In the genomic region with DNA sequence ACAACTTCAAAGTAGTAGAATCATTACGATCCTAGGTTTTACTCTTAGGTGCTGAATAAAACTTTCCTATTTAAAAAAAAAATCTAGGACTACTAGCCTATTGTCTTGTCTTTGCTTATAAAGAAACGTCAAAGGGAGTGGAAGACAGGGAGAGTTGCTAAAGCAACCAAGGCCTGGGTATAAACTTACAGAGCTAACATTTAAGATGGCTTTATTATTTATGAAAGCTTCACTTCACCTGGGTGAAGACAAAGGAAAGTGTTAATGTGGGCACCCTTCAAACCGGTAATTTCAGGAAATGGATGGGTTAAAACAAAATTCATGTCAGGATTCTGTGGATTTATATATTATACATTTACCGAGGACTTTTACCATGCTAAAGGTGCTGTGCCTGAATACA, we compare ENCODE assay signal across 12 cellular contexts. TPM values are rescaled to one million over a fixed set of nuclear protein-coding genes. Genes with fewer than 3 reads are reported as not detected.
A peak's percentile ranks its signal among the peaks of the same experiment; 100 is the strongest.
DNase-seq lines count a peak whose midpoint lies in the region; ATAC-seq and TF ChIP-seq lines count a peak whose summit lies in the region.
"Had no signal": no experiment of that assay in that cellular context is flagged by ENCODE, and none has a peak within 500 bp of the region (broad histone marks: within the 10 kb centered on the region; RNA-seq: fewer than 3 reads in every experiment).

No MANE protein-coding gene starts in this region.

- peak overlapping the region; percentile 88 for H3K27ac ChIP-seq in ACC112 (ENCODE audit: low read depth, low read length)
- H3K27ac ChIP-seq in HUES48 (ENCODE audit: low read depth, low read length) = peak overlapping the region; percentile 71
- no peak overlapping the region for H3K27ac ChIP-seq in mesenchymal stem cell (ENCODE audit: low read length, poor library complexity, severe bottlenecking)

- H3K9me3 Mint-ChIP-seq in activated naive CD4-positive, alpha-beta T cell treated with anti-CD3 and anti-CD28 coated beads, Interleukin-2, amount 50 U/mL, for 72 hours = no peaks in the 10 kb centered on the region
- H3K9me3 Mint-ChIP-seq: CD4-positive, alpha-beta memory T cell had no signal

- H3K9me3 ChIP-seq in HUES48 (ENCODE audit: control insufficient read depth, insufficient read depth, low read length) (no peaks in the 10 kb centered on the region), mesenchymal stem cell (ENCODE audit: control insufficient read depth, low read length) (no peaks in the 10 kb centered on the region)

- H3K36me3 ChIP-seq in ACC112 (ENCODE audit: insufficient read depth, low read length) (no peaks in the 10 kb centered on the region), HUES48 (ENCODE audit: control insufficient read depth, insufficient read depth, low read length) (no peaks in the 10 kb centered on the region), mesenchymal stem cell (ENCODE audit: control insufficient read depth in 1 of 2, insufficient read depth in 2 of 2, low read depth in 1 of 2, low read length in 2 of 2) (peaks cover 0 to 3% of the 10 kb centered on the region in 2 experiments)

- H3K27ac Mint-ChIP-seq in activated naive CD4-positive, alpha-beta T cell treated with anti-CD3 and anti-CD28 coated beads, Interleukin-2, amount 50 U/mL, for 72 hours = no peak overlapping the region
- H3K27ac Mint-ChIP-seq: activated CD8-positive, alpha-beta T cell treated with anti-CD3 and anti-CD28 coated beads, Interleukin-2, amount 10 ng/mL, durations not matched to agents 7 days and 5 days had no signal

- no peak overlapping the region for H3K14ac ChIP-seq in mesenchymal stem cell (ENCODE audit: low read length in 2 of 2)

- WGBS in mesenchymal stem cell = 51% methylated on average over 3 of the region's 4 CpGs

- no peak for TF ChIP-seq CTCF in astrocyte of the spinal cord (IDR thresholded peaks at IDR 0.05; ENCODE audit: low read depth, low read length)

- no peak for ATAC-seq in activated naive CD4-positive, alpha-beta T cell treated with anti-CD3 and anti-CD28 coated beads, Interleukin-2, amount 50 U/mL, for 72 hours
- no peak for ATAC-seq in GM21825 (IDR thresholded peaks at IDR 0.05; ENCODE audit: unreplicated experiment)
- no peak for ATAC-seq in esophagus mucosa
- ATAC-seq: activated CD8-positive, alpha-beta T cell treated with anti-CD3 and anti-CD28 coated beads, Interleukin-2, amount 10 ng/mL, durations not matched to agents 7 days and 5 days had no signal

- H3K27me3 ChIP-seq in ACC112 (ENCODE audit: insufficient read depth, low read length) = no peaks in the 10 kb centered on the region
- peaks cover 6% of the 10 kb centered on the region for H3K27me3 ChIP-seq in HUES48 (ENCODE audit: control insufficient read depth, insufficient read depth, low read length)
- H3K27me3 ChIP-seq in mesenchymal stem cell (ENCODE audit: control insufficient read depth in 1 of 2, insufficient read depth in 1 of 2, low read length in 2 of 2) = no peaks in the 10 kb centered on the region

- no peak overlapping the region for H2AFZ ChIP-seq in ACC112 (ENCODE audit: low read length, unreplicated experiment)
- no peak overlapping the region for H2AFZ ChIP-seq in mesenchymal stem cell (ENCODE audit: low read depth, low read length)

- H3K79me1 ChIP-seq in mesenchymal stem cell (replicated peaks; ENCODE audit: low read length, poor library complexity, severe bottlenecking) = peaks cover 1% of the 10 kb centered on the region

- no peak overlapping the region for H3K4me2 ChIP-seq in mesenchymal stem cell (ENCODE audit: low read length, poor library complexity, severe bottlenecking)

- H3K9ac ChIP-seq in HUES48 (ENCODE audit: low read depth, low read length) = no peak overlapping the region
- peak overlapping the region; percentile 96 for H3K9ac ChIP-seq in mesenchymal stem cell (ENCODE audit: low read length)

- peaks cover 0 to 6% of the 10 kb centered on the region in 2 donors for H3K36me3 Mint-ChIP-seq in activated naive CD4-positive, alpha-beta T cell treated with anti-CD3 and anti-CD28 coated beads, Interleukin-2, amount 50 U/mL, for 72 hours

- H2BK15ac ChIP-seq in mesenchymal stem cell (ENCODE audit: low read depth, poor library complexity, severe bottlenecking) = no peak overlapping the region

- H3K23ac ChIP-seq in mesenchymal stem cell (ENCODE audit: low read length in 2 of 2) = no peak overlapping the region

- DNase-seq in astrocyte of the spinal cord (ENCODE audit: low read depth, low spot score) (no peak), mesenchymal stem cell (peak; percentile 28), GF-D8 (lab: John Stamatoyannopoulos, UW) (no peak)
- DNase-seq in activated naive CD4-positive, alpha-beta T cell treated with anti-CD3 and anti-CD28 coated beads, Interleukin-2, amount 50 U/mL, for 72 hours (ENCODE audit: low spot score in 2 of 2) = no peak
- DNase-seq: activated CD8-positive, alpha-beta T cell treated with anti-CD3 and anti-CD28 coated beads, Interleukin-2, amount 10 ng/mL, durations not matched to agents 7 days and 5 days; CD4-positive, alpha-beta memory T cell; NCI-H1930; SIG-M5 had no signal

- peaks cover 65% of the 10 kb centered on the region for H3K79me2 ChIP-seq in ACC112 (ENCODE audit: control insufficient read depth, insufficient read depth, low read length, unreplicated experiment)

- no peak overlapping the region for H4K91ac ChIP-seq in mesenchymal stem cell (ENCODE audit: low read length)

- no peak overlapping the region for H2BK12ac ChIP-seq in mesenchymal stem cell (ENCODE audit: low read length in 2 of 2)

- no peak overlapping the region for H3K18ac ChIP-seq in mesenchymal stem cell (ENCODE audit: low read depth in 1 of 2, low read length in 2 of 2)

- H3K4ac ChIP-seq in mesenchymal stem cell (ENCODE audit: low read depth in 1 of 2, low read length in 2 of 2) = no peak overlapping the region

- no peak overlapping the region for H2BK5ac ChIP-seq in mesenchymal stem cell (ENCODE audit: low read depth, low read length, poor library complexity, severe bottlenecking)

- peak overlapping the region; percentile 31 for H2AK5ac ChIP-seq in mesenchymal stem cell (ENCODE audit: low read length, severe bottlenecking)

- peaks cover 42% of the 10 kb centered on the region for H3K4me1 ChIP-seq in ACC112 (ENCODE audit: control insufficient read depth, insufficient read depth, low read length, unreplicated experiment)
- peaks cover 32% of the 10 kb centered on the region for H3K4me1 ChIP-seq in HUES48 (ENCODE audit: control insufficient read depth, insufficient read depth, low read length)
- H3K4me1 ChIP-seq in mesenchymal stem cell (ENCODE audit: control insufficient read depth, insufficient read depth, low read depth, low read length) = peaks cover 20% of the 10 kb centered on the region

- H3K4me3 ChIP-seq in ACC112 (ENCODE audit: low read depth, low read length) (peak overlapping the region; percentile 94), HUES48 (ENCODE audit: low read depth, low read length) (0 out of 2 replicates have a peak overlapping the region, but pooled peaks have one; percentile 84), astrocyte of the spinal cord (ENCODE audit: low read depth, low read length) (peak overlapping the region; percentile 28), mesenchymal stem cell (ENCODE audit: insufficient read depth in 1 of 2, low read depth in 1 of 2, low read length in 2 of 2) (peak overlapping the region in 1 of 2 experiments; percentile 84)

- in situ Hi-C loops in astrocyte of the spinal cord (cut with HindIII; ENCODE audit: low sequenced_read_pairs) = no loop called here

- no peak overlapping the region for H2BK120ac ChIP-seq in mesenchymal stem cell (ENCODE audit: low read depth, low read length)

- H4K8ac ChIP-seq in mesenchymal stem cell (ENCODE audit: low read length) = no peak overlapping the region

RNA-seq across cellular contexts. Expression of a gene that starts 2.5 kb away (rescaled TPM):
- 56.5 TPM for polyA plus RNA-seq in mesenchymal stem cell (2013, experiment 1 of 2)
- polyA plus RNA-seq in mesenchymal stem cell (2013, experiment 2 of 2) = 61.3 TPM
- 10 to 100 TPM in 1 of 2 donors, 1 to 10 TPM in 1; 7.6 to 13.1 TPM for total RNA-seq in activated naive CD4-positive, alpha-beta T cell treated with anti-CD3 and anti-CD28 coated beads, Interleukin-2, amount 50 U/mL, for 72 hours
- 14.2 TPM for total RNA-seq in esophagus mucosa
